ENCODE assay signal across 8 cellular contexts in the genomic region with DNA sequence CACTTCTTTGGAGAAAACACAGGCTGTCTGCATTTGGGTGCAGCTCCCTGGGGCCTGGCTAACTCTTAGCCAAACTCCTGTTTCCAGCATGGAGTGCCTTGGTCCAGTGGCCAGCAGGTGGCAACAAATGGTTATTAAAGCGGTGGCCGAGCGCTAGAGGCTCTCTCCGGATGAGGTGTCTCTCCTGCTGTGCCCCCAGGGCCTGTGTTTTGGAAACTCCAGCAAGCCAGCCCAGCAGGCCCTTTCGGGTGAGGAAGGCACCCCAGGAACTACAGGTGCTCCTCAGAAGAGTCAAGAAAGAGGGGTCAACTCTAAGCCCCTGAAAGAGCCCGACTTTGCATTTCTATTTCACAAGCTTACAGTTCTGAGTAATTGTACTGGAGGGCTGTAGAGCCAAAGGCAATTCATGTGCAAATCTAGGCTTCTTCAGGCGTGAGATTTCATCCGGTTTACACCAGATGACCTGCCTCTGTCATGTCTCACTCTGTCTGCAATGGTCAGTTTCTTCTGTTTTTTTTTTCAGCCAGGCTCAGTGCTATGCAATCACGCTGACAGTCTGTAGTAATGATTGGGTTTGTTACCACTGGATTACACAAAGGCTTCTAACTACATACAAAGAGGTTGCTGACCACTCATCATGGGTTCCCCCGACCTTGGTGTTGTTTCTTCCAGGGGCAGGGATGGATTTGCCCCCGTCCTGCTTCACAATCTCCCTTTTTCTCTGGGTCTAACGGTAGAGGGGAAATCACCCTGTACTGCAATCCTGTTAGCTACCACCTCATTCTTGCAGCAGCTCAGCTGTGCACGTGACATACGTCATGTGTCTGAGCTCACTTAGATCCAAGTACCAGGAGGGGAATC. TPM values are rescaled to one million over a fixed set of nuclear protein-coding genes. Genes with fewer than 3 reads are reported as not detected.
A peak's percentile ranks its signal among the peaks of the same experiment; 100 is the strongest.
DNase-seq lines count a peak whose midpoint lies in the region; ATAC-seq and TF ChIP-seq lines count a peak whose summit lies in the region.

No MANE protein-coding gene starts in this region.

- H3K36me3 ChIP-seq in mucosa of descending colon (ENCODE audit: low read depth) (no peaks in the 10 kb centered on the region), tibial artery (no peaks in the 10 kb centered on the region)

- peak; percentile 69 for ATAC-seq in HG02852 (IDR thresholded peaks at IDR 0.05; ENCODE audit: unreplicated experiment)
- peak; percentile 68 for ATAC-seq in esophagus mucosa
- peak; percentile 85 for ATAC-seq in mucosa of descending colon

- peak; percentile 53 for TF ChIP-seq CTCF in mucosa of descending colon (IDR thresholded peaks at IDR 0.05)
- peak; percentile 72 to 82 for TF ChIP-seq CTCF in tibial artery (IDR thresholded peaks at IDR 0.05)

- DNase-seq in SIG-M5 treated with dmso at 0.1 percent for 504 hours (lab: John Stamatoyannopoulos, UW; ENCODE audit: unreplicated experiment) (peak; percentile 43), SIG-M5 (lab: John Stamatoyannopoulos, UW) (no peak), NCI-H2107 (lab: John Stamatoyannopoulos, UW) (peak; percentile 35), mucosa of descending colon (peak in 2 of 3 donors; percentile 73 to 81), tibial artery (peak; percentile 69 to 79)
- peak; percentile 17 to 21 for DNase-seq in activated CD4-positive, alpha-beta T cell treated with anti-CD3 and anti-CD28 coated beads, Interleukin-2, amount 50 U/mL, for 4 hours

- H3K9me3 ChIP-seq in mucosa of descending colon (no peaks in the 10 kb centered on the region), tibial artery (no peaks in the 10 kb centered on the region)

- H3K27ac ChIP-seq in tibial artery = peak overlapping the region in 1 of 2 donors; percentile 21

- H3K27me3 ChIP-seq in tibial artery = no peaks in the 10 kb centered on the region

- no peaks in the 10 kb centered on the region for H3K4me1 ChIP-seq in mucosa of descending colon (ENCODE audit: low read depth)
- H3K4me1 ChIP-seq in tibial artery = peaks cover 0 to 16% (median 10%) of the 10 kb centered on the region in 4 donors

- intact Hi-C loops in mucosa of descending colon (cut with DNase I, micrococcal nuclease) (loop anchor here (5.0 to 10.0 kb wide), 2 partner anchors 213 to 225 kb away; no protein-coding TSS in a partner anchor), tibial artery (cut with DNase I; ENCODE audit: low total_unique reads) (loop anchor here (2.0 kb wide), 1 partner anchor 219 kb away; no protein-coding TSS in a partner anchor)

- no peak overlapping the region for H3K4me3 ChIP-seq in mucosa of descending colon
- H3K4me3 ChIP-seq in tibial artery = no peak overlapping the region

RNA-seq across cellular contexts. Expression of a gene that starts 7.6 kb away (rescaled TPM):
- total RNA-seq in esophagus mucosa (not detected), mucosa of descending colon (1 to 10 TPM in 2 of 3 donors, under 1 TPM in 1; 0.76 to 2.6 (median 1.4) TPM)
